ENCODE assay signal across 2 cellular contexts in the genomic region with DNA sequence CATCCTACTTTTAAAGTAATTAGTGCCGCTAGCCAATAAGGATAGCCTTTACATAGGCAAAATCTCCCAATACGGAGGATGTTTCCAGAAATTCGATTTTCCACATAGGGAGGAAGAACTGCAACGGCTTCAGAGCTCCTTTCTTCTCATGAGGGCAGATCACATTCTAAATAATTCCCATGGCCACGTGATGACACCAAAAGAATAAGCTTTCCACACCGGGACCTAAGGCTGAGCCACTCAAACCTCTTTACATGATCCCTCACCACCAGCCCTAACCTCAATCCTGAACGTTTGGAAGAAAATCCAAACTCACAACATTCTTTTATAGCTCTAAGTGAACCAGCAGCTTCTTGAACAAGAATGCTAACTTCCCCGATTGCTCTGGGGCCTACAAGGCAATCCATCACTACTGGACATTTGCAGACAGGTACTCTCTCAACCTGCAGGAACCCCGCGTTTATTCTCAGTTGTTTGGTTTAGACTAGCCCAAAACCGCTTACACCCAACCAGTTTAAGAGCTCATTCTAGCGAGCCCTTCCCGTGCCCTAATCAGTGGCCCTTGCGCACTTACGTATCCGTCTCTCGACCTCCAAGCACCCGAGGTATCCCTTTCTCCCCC.
TF ChIP-seq lines count a peak whose summit lies in the region.

No MANE protein-coding gene starts in this region.

TF ChIP-seq in A549, 52 proteins besides CTCF, POLR2A, EP300 and RAD21 (continued from another document):
- TF ChIP-seq, protein P1, sequence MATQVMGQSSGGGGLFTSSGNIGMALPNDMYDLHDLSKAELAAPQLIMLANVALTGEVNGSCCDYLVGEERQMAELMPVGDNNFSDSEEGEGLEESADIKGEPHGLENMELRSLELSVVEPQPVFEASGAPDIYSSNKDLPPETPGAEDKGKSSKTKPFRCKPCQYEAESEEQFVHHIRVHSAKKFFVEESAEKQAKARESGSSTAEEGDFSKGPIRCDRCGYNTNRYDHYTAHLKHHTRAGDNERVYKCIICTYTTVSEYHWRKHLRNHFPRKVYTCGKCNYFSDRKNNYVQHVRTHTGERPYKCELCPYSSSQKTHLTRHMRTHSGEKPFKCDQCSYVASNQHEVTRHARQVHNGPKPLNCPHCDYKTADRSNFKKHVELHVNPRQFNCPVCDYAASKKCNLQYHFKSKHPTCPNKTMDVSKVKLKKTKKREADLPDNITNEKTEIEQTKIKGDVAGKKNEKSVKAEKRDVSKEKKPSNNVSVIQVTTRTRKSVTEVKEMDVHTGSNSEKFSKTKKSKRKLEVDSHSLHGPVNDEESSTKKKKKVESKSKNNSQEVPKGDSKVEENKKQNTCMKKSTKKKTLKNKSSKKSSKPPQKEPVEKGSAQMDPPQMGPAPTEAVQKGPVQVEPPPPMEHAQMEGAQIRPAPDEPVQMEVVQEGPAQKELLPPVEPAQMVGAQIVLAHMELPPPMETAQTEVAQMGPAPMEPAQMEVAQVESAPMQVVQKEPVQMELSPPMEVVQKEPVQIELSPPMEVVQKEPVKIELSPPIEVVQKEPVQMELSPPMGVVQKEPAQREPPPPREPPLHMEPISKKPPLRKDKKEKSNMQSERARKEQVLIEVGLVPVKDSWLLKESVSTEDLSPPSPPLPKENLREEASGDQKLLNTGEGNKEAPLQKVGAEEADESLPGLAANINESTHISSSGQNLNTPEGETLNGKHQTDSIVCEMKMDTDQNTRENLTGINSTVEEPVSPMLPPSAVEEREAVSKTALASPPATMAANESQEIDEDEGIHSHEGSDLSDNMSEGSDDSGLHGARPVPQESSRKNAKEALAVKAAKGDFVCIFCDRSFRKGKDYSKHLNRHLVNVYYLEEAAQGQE (IDR thresholded peaks at IDR 0.05) = no peak
- TF ChIP-seq KDM5A (IDR thresholded peaks at IDR 0.05) = no peak

TF ChIP-seq in neural cell, 6 proteins besides CTCF, POLR2A, EP300 and RAD21 (continued from another document):
- TF ChIP-seq, protein P1 (IDR thresholded peaks at IDR 0.05; ENCODE audit: borderline replicate concordance) = no peak
- TF ChIP-seq TAF1 (IDR thresholded peaks at IDR 0.05; ENCODE audit: low read depth) = no peak
- no peak for TF ChIP-seq MXI1 (conservative IDR thresholded peaks at IDR 0.05; ENCODE audit: poor library complexity, severe bottlenecking)
- no peak for TF ChIP-seq SMC3 (conservative IDR thresholded peaks at IDR 0.05; ENCODE audit: poor library complexity)
- no peak for TF ChIP-seq POLR2AphosphoS5 (IDR thresholded peaks at IDR 0.05)
